In genomic region chr13:95246292-95247082, GRCh38 we compare ENCODE assay signal across 12 cellular contexts. TPM values are rescaled to one million over a fixed set of nuclear protein-coding genes. Genes with fewer than 3 reads are reported as not detected.
DNase-seq lines count a peak whose midpoint lies in the region; ATAC-seq, FAIRE-seq and TF ChIP-seq lines count a peak whose summit lies in the region.
"Had no signal": no experiment of that assay in that cellular context is flagged by ENCODE, and none has a peak within 500 bp of the region (broad histone marks: within the 10 kb centered on the region; RNA-seq: fewer than 3 reads in every experiment).

No MANE protein-coding gene starts in this region.

- H3K4me1 Mint-ChIP-seq in stimulated activated naive B cell treated with anti-CD40 and anti-IgM and Interleukin-4, amounts not matched to agents 10 μg/mL and 1 μg/mL and 100 μg/mL, for 72 hours: peaks cover 5 to 15% of the 10 kb centered on the region in 2 donors

- no peaks in the 10 kb centered on the region for H3K27me3 Mint-ChIP-seq in stimulated activated naive B cell treated with anti-CD40 and anti-IgM and Interleukin-4, amounts not matched to agents 10 μg/mL and 1 μg/mL and 100 μg/mL, for 72 hours

- TF ChIP-seq EP300 in K562 (IDR thresholded peaks at IDR 0.05; ENCODE audit: low read length): no peak

- TF ChIP-seq RAD21 in K562 (CRISPR knock-in tag; conservative IDR thresholded peaks at IDR 0.05 in 1 of 2, IDR thresholded peaks at IDR 0.05 in 1 of 2): no peak

- no peak overlapping the region for H3K27ac ChIP-seq in K562 (ENCODE audit: extremely low read depth, low read depth, low read length)

- no peak overlapping the region for H3K4me2 ChIP-seq in K562 (ENCODE audit: insufficient read depth, low read length)

- TSS peak; percentile 24 for BruUV-seq in K562 (replicated peaks; lab: Mats Ljungman, UMichigan)

- DNase-seq in DMS53 (lab: John Stamatoyannopoulos, UW): peak; percentile 8
- DNase-seq in DMS53 treated with DMSO at 0.1 percent for 48 hours (lab: John Stamatoyannopoulos, UW; ENCODE audit: unreplicated experiment): no peak
- DNase-seq in NCI-H345 treated with DMSO at 0.1 percent for 48 hours (lab: John Stamatoyannopoulos, UW; ENCODE audit: unreplicated experiment): peak; percentile 91
- DNase-seq in K562 (ENCODE audit: extremely low read depth in 1 of 4, low spot score in 3 of 4): no peak
- DNase-seq in stimulated activated naive B cell treated with anti-CD40 and anti-IgM and Interleukin-4, amounts not matched to agents 10 μg/mL and 1 μg/mL and 100 μg/mL, for 72 hours: no peak
- no peak for DNase-seq in ureter (ENCODE audit: low spot score)
- DNase-seq: activated T-cell treated with anti-CD3 and anti-CD28 coated beads, Interleukin-2, amount 50 U/mL, for 72 hours; stimulated activated CD4-positive, alpha-beta T cell treated with anti-CD3 and anti-CD28 coated beads, Interleukin-2, amount 100 ng/mL, for 24 hours had no signal

- no peak overlapping the region for H3K9ac ChIP-seq in K562 (ENCODE audit: insufficient read depth in 1 of 2, low read depth in 2 of 2, low read length in 2 of 2)

- 85% methylated on average over 8 of the region's 10 CpGs for WGBS in K562 (ENCODE audit: insufficient coverage, low coverage, missing lambda C conversion rate)

- H3K9me1 ChIP-seq in K562 (ENCODE audit: control insufficient read depth, insufficient read depth, low read length): no peaks in the 10 kb centered on the region

- H3K36me3 Mint-ChIP-seq in stimulated activated naive B cell treated with anti-CD40 and anti-IgM and Interleukin-4, amounts not matched to agents 10 μg/mL and 1 μg/mL and 100 μg/mL, for 72 hours: peaks cover 11 to 35% of the 10 kb centered on the region in 2 donors

- POLR2A ChIA-PET in K562 (lab: Yijun Ruan, JAX): interaction anchor here (0.7 kb wide), 1 partner anchor 8 kb away, joined by 3 read pairs; no protein-coding TSS in a partner anchor

- no peak for ATAC-seq in K562
- ATAC-seq in stimulated activated naive B cell treated with anti-CD40 and anti-IgM and Interleukin-4, amounts not matched to agents 10 μg/mL and 1 μg/mL and 100 μg/mL, for 72 hours (replicated peaks): no peak
- ATAC-seq in GM19023 (IDR thresholded peaks at IDR 0.05; ENCODE audit: unreplicated experiment): no peak
- no peak for ATAC-seq in GM21717 (IDR thresholded peaks at IDR 0.05; ENCODE audit: unreplicated experiment)
- ATAC-seq: activated T-cell treated with anti-CD3 and anti-CD28 coated beads, Interleukin-2, amount 50 U/mL, for 72 hours had no signal

- H3K27ac Mint-ChIP-seq in stimulated activated naive B cell treated with anti-CD40 and anti-IgM and Interleukin-4, amounts not matched to agents 10 μg/mL and 1 μg/mL and 100 μg/mL, for 72 hours: peak overlapping the region; percentile 11
- H3K27ac Mint-ChIP-seq: activated T-cell treated with anti-CD3 and anti-CD28 coated beads, Interleukin-2, amount 50 U/mL, for 72 hours had no signal

- H3K79me2 ChIP-seq in K562 (ENCODE audit: control insufficient read depth, insufficient read depth, low read length): peaks cover 47% of the 10 kb centered on the region

- peaks cover 34% of the 10 kb centered on the region; the same call in 2 of the 3 replicates for H3K36me3 ChIP-seq in K562 (ENCODE audit: control insufficient read depth, insufficient read depth, low read length)

- intact Hi-C loops in K562 (cut with micrococcal nuclease): no loop called here

- peaks cover 21 to 43% of the 10 kb centered on the region in 2 experiments for H3K4me1 ChIP-seq in K562 (replicated peaks in 1 of 2; ENCODE audit: control insufficient read depth in 2 of 2, insufficient read depth in 2 of 2, low read length in 2 of 2)

- in situ Hi-C loops in K562 (cut with MboI): no loop called here

- TF ChIP-seq CTCF in K562 (IDR thresholded peaks at IDR 0.05 in 2 of 3, conservative IDR thresholded peaks at IDR 0.05 in 1 of 3; ENCODE audit: insufficient read depth in 2 of 3, low read depth in 1 of 3, low read length in 3 of 3): no peak

- H3K9me3 Mint-ChIP-seq in stimulated activated naive B cell treated with anti-CD40 and anti-IgM and Interleukin-4, amounts not matched to agents 10 μg/mL and 1 μg/mL and 100 μg/mL, for 72 hours: no peaks in the 10 kb centered on the region
- H3K9me3 Mint-ChIP-seq: activated T-cell treated with anti-CD3 and anti-CD28 coated beads, Interleukin-2, amount 50 U/mL, for 72 hours had no signal

- no peak overlapping the region for H3K4me3 Mint-ChIP-seq in stimulated activated naive B cell treated with anti-CD40 and anti-IgM and Interleukin-4, amounts not matched to agents 10 μg/mL and 1 μg/mL and 100 μg/mL, for 72 hours
- H3K4me3 Mint-ChIP-seq: activated T-cell treated with anti-CD3 and anti-CD28 coated beads, Interleukin-2, amount 50 U/mL, for 72 hours had no signal

- no peaks in the 10 kb centered on the region for H3K27me3 ChIP-seq in K562 (ENCODE audit: control insufficient read depth in 2 of 2, insufficient read depth in 2 of 2, low read length in 2 of 2)

- H4K20me1 ChIP-seq in K562 (replicated peaks; ENCODE audit: control insufficient read depth, insufficient read depth, low read length): 0 out of 2 replicates have a peak, but pooled peaks cover 4% of the 10 kb centered on the region

- TF ChIP-seq POLR2A in K562 (conservative IDR thresholded peaks at IDR 0.05): no peak

- H3K9me3 ChIP-seq in K562 (replicated peaks; ENCODE audit: control insufficient read depth, insufficient read depth, low read depth, low read length): no peaks in the 10 kb centered on the region

- CTCF ChIA-PET in K562 (lab: Yijun Ruan, JAX; ENCODE audit: low intra/inter-chr PET ratio): no interaction called here

- H2AFZ ChIP-seq in K562 (ENCODE audit: low read depth, low read length): no peak overlapping the region

- FAIRE-seq in K562 (lab: Jason Lieb, UNC): no peak
- FAIRE-seq: A204.1, H1 had no signal

- H3K4me3 ChIP-seq in K562: no peak overlapping the region

RNA-seq across cellular contexts. Expression of gene ABCC4, which starts 54.8 kb away (rescaled TPM):
- total RNA-seq in K562 (2011; cell fraction: chromatin; rRNA removed; ENCODE audit: low replicate concordance): 171 and 231 TPM in 2 replicates
- 78.9 and 97.5 TPM in 2 replicates for total RNA-seq in K562 (2011; cell fraction: nucleolus; rRNA removed)
- 124 and 134 TPM in 2 replicates for total RNA-seq in K562 (2011; cell fraction: nucleoplasm; rRNA removed)
- total RNA-seq in K562 (2014; rRNA removed): 21.7 and 25.7 TPM in 2 replicates
- 37.2 and 42.3 TPM in 2 replicates for total RNA-seq in K562 (2014; rRNA removed; fragmentation: Illumina TruSeq; extraction: Trizol)
- 22.8 and 25.4 TPM in 2 replicates for total RNA-seq in K562 (2015; rRNA removed; fragmentation: Illumina TruSeq; extraction: Trizol)
- total RNA-seq in K562 (2021): 35.8 and 37.3 TPM in 2 replicates
- 34.4 and 46.1 TPM in 2 replicates for polyA plus RNA-seq in K562 (2011; rRNA removed)
- 14.7 and 26.7 TPM in 2 replicates for polyA plus RNA-seq in K562 (2011; cell fraction: cytosol; rRNA removed)
- polyA plus RNA-seq in K562 (2011; cell fraction: nucleus; rRNA removed): 20.7 and 26.2 TPM in 2 replicates
- polyA plus RNA-seq in K562 (2012): 16.4 and 18.6 TPM in 2 replicates
- 24.3 and 26.9 TPM in 2 replicates for polyA plus RNA-seq in K562 (2014; fragmentation: Illumina TruSeq; extraction: Trizol)
- 10 to 100 TPM in 1 of 2 experiments, 1 to 10 TPM in 1; 9.4 to 10.5 TPM for polyA plus RNA-seq in K562 (2014; fragmentation: Nextera tagmentation; extraction: Ambion mirVana)
- polyA plus RNA-seq in K562 (2014; rRNA removed): 16.7 and 19.5 TPM in 2 replicates
- polyA minus RNA-seq in K562 (2011; rRNA and poly(A)+ RNA removed): 125 and 134 TPM in 2 replicates
- 43.1 and 44.1 TPM in 2 replicates for polyA minus RNA-seq in K562 (2011; cell fraction: cytosol; rRNA and poly(A)+ RNA removed)
- 48.1 and 77.4 TPM in 2 replicates for polyA minus RNA-seq in K562 (2011; cell fraction: nucleus; rRNA and poly(A)+ RNA removed)
- total RNA-seq in ureter: 46.2 TPM

Comparison
In these comparisons a context has a peak if more than half of its experiments do, and no peak if none do; other contexts are left out.
1. DNase-seq: peak in DMS53 (single experiment) and NCI-H345 treated with DMSO at 0.1 percent for 48 hours (single experiment); none in DMS53 treated with DMSO at 0.1 percent for 48 hours (single experiment), K562 (0 of 4), stimulated activated naive B cell treated with anti-CD40 and anti-IgM and Interleukin-4, amounts not matched to agents 10 μg/mL and 1 μg/mL and 100 μg/mL, for 72 hours (single experiment) and ureter (single experiment).